In the genomic region with DNA sequence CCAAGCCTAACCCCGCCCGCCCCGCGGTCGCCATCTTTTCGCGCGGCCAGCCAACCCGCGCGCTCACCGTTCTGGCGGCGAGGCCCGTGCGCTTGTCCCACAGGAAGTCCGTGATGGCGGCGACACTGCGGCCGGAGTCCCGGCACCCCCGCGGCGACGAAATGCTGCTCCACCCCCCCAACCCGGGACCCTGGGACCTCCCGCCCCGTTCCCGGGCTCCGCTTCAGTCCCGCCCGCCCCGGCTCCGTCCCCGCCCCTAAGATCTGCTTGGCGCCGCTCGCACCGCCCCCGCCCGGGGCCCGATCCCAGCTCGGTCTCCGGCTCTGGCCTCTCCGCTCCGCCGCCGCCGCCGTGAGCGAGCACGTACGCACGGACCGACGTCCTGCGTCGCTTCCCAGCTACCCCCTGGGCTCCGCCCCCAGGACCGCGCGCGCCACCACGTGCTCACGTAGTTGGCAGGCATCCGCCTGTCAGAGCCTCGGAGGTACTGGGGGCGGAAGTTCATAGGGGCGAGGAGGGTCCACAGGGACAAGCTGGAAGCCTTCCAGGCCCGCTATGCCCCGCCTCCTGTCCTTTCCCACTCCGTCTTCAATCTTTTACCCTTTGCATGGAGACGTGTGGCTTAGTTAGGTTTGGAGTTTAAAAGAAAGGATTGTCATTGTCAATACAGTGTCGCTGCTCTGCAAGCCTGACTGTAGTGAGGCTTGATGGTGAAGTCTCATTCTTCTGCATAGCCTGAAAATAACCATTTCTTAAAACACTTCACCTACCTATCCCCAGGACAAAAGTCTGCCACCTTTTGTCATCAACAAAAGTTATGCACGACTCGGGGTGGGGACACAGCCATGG, we compare ENCODE assay signal across 8 cellular contexts.
A peak's percentile ranks its signal among the peaks of the same experiment; 100 is the strongest.
DNase-seq lines count a peak whose midpoint lies in the region; ATAC-seq lines count a peak whose summit lies in the region.

A gene (minus strand): TSS at position 371 of the 849 bp plus-strand sequence. CDS start 2,527 bp downstream, outside the sequence.

- H3K36me3 Mint-ChIP-seq in memory B cell: peaks cover 13% of the 10 kb centered on the region

- H3K36me3 ChIP-seq in effector memory CD4-positive, alpha-beta T cell (ENCODE audit: control insufficient read depth, insufficient read depth, low read length): peaks cover 21% of the 10 kb centered on the region

- peak within 1 kb of the TSS; percentile 80 for H3K27ac ChIP-seq in effector memory CD4-positive, alpha-beta T cell (ENCODE audit: insufficient read depth, low read length, poor library complexity, severe bottlenecking)

- H3K4me3 Mint-ChIP-seq in memory B cell: peak within 1 kb of the TSS; percentile 92

- ATAC-seq in GM21367 (IDR thresholded peaks at IDR 0.05; ENCODE audit: unreplicated experiment): peak; percentile 74
- peak; percentile 85 for ATAC-seq in memory B cell (ENCODE audit: low read depth)

- H3K27ac Mint-ChIP-seq in memory B cell: peak within 1 kb of the TSS; percentile 93

- no peaks in the 10 kb centered on the region for H3K27me3 Mint-ChIP-seq in memory B cell

- H3K9me3 ChIP-seq in effector memory CD4-positive, alpha-beta T cell (ENCODE audit: control insufficient read depth, low read length): no peaks in the 10 kb centered on the region

- peaks cover 35% of the 10 kb centered on the region for H3K4me1 Mint-ChIP-seq in memory B cell

- peaks cover 31% of the 10 kb centered on the region for H3K4me1 ChIP-seq in effector memory CD4-positive, alpha-beta T cell (ENCODE audit: control insufficient read depth, insufficient read depth, low read length, poor library complexity, severe bottlenecking)

- H3K9me3 Mint-ChIP-seq in memory B cell: no peaks in the 10 kb centered on the region

- H3K27me3 ChIP-seq in effector memory CD4-positive, alpha-beta T cell (replicated peaks; ENCODE audit: control insufficient read depth, insufficient read depth, low read length, poor library complexity, severe bottlenecking): no peaks in the 10 kb centered on the region

- peak; percentile 99 for DNase-seq in COLO668 (lab: John Stamatoyannopoulos, UW; ENCODE audit: unreplicated experiment)
- DNase-seq in HUDEP-2 (lab: John Stamatoyannopoulos, UW; ENCODE audit: unreplicated experiment in 76 of 76): peak in 75 of 76 experiments; percentile 47 to 96 (median 91)
- peak; percentile 94 for DNase-seq in NOMO-1 treated with dmso at 0.1 percent for 144 hours (lab: John Stamatoyannopoulos, UW; ENCODE audit: unreplicated experiment)
- DNase-seq in activated CD8-positive, alpha-beta memory T cell treated with anti-CD3 and anti-CD28 coated beads for 4 hours (ENCODE audit: low read depth in 2 of 2): peak; percentile 92
- peak; percentile 82 to 90 (median 86) for DNase-seq in effector memory CD4-positive, alpha-beta T cell
- DNase-seq in memory B cell (ENCODE audit: low spot score in 2 of 2): peak; percentile 88 to 90
- peak; percentile 97 for DNase-seq in stimulated activated CD8-positive, alpha-beta memory T cell treated with anti-CD3 and anti-CD28 coated beads, Interleukin-12 subunit alpha, Interleukin-12 subunit beta, amount 100 ng/mL, for 24 hours (ENCODE audit: extremely low read depth)

- H3K4me3 ChIP-seq in effector memory CD4-positive, alpha-beta T cell (ENCODE audit: insufficient read depth, low read depth, low read length, poor library complexity, severe bottlenecking): peak within 1 kb of the TSS; percentile 85

Comparison
In these comparisons a context has a peak if more than half of its experiments do, and no peak if none do; other contexts are left out.
1. Peak in every context shown above with its lines: DNase-seq, ATAC-seq, H3K4me3 ChIP-seq and H3K27ac ChIP-seq.